In the genomic region with DNA sequence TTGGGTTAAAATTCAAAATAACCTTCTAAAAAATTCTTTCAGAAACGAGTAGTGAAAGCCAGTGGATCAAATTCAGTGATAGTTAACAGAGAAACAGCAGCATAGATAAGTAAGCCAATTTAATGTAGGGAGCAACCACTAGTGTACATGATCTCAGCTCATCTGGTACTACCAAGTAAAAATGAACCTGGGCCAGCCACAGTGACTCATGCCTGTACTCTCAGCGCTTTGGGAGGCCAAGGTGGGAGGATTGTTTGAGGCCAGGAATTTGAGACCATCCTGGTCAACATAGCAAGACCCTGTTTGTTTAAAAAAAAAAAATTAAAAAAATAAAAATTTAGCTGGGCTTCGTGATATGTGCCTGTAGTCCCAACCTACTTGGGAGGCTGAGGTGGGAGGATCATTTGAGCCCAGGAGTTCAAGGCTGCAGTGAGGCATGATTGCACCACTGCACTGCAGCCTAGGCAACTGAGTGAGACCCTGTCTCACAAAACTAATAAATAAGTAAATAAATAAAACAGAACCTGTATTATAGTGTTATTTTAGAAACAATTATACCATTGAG, we compare ENCODE assay signal across 16 cellular contexts. TPM values are rescaled to one million over a fixed set of nuclear protein-coding genes. Genes with fewer than 3 reads are reported as not detected.
A peak's percentile ranks its signal among the peaks of the same experiment; 100 is the strongest.
DNase-seq lines count a peak whose midpoint lies in the region; FAIRE-seq and TF ChIP-seq lines count a peak whose summit lies in the region.
"Had no signal": no experiment of that assay in that cellular context is flagged by ENCODE, and none has a peak within 500 bp of the region (broad histone marks: within the 10 kb centered on the region; RNA-seq: fewer than 3 reads in every experiment).

No MANE protein-coding gene starts in this region.

- peaks cover 18% of the 10 kb centered on the region for H3K4me1 Mint-ChIP-seq in activated T-cell treated with anti-CD3 and anti-CD28 coated beads, Interleukin-2, amount 50 U/mL, for 24 hours (ENCODE audit: low read depth)
- H3K4me1 Mint-ChIP-seq in nephron = peaks cover 16% of the 10 kb centered on the region
- H3K4me1 Mint-ChIP-seq in activated T-helper 1 cell treated with anti-CD3 and anti-CD28 coated beads, Interleukin-12 subunit alpha, Interleukin-12 subunit beta, Interleukin-2, Interleukin-4 antibody, amounts not matched to agents 30 ng/mL and 10 ng/mL and 1 ng/mL, durations not matched to agents 14 hours and 24 hours and 36 hours (ENCODE audit: low read depth) = peaks cover 5% of the 10 kb centered on the region

- no peaks in the 10 kb centered on the region for H3K9me3 ChIP-seq in HEK293 (ENCODE audit: control insufficient read depth, insufficient read depth, low read depth, low read length)
- H3K9me3 ChIP-seq: transverse colon had no signal

- H3K4me3 ChIP-seq in HEK293 (ENCODE audit: low read depth, low read length) = no peak overlapping the region
- H3K4me3 ChIP-seq: lung, transverse colon had no signal

- intact Hi-C loops in activated T-helper 1 cell treated with anti-CD3 and anti-CD28 coated beads, Interleukin-12 subunit alpha, Interleukin-12 subunit beta, Interleukin-2, Interleukin-4 antibody, amounts not matched to agents 30 ng/mL and 10 ng/mL and 1 ng/mL, durations not matched to agents 14 hours and 24 hours and 36 hours (cut with micrococcal nuclease) = no loop called here

- no peaks in the 10 kb centered on the region for H3K9me3 Mint-ChIP-seq in activated T-cell treated with anti-CD3 and anti-CD28 coated beads, Interleukin-2, amount 50 U/mL, for 24 hours
- H3K9me3 Mint-ChIP-seq in nephron = no peaks in the 10 kb centered on the region
- H3K9me3 Mint-ChIP-seq in activated T-helper 1 cell treated with anti-CD3 and anti-CD28 coated beads, Interleukin-12 subunit alpha, Interleukin-12 subunit beta, Interleukin-2, Interleukin-4 antibody, amounts not matched to agents 30 ng/mL and 10 ng/mL and 1 ng/mL, durations not matched to agents 14 hours and 24 hours and 36 hours = no peaks in the 10 kb centered on the region
- H3K9me3 Mint-ChIP-seq: activated B cell treated with CpG ODN at 0.5 μM for 24 hours; dendritic cell treated with granulocyte-macrophage colony-stimulating factor and Interleukin-4, amounts not matched to agents 40 ng/mL and 50 ng/mL, for 4 days had no signal

- H3K36me3 ChIP-seq in HEK293 (ENCODE audit: control insufficient read depth in 2 of 2, insufficient read depth in 1 of 2, low read length in 2 of 2) = peaks cover 0 to 3% of the 10 kb centered on the region in 2 experiments; a peak in 2 of 3 replicates
- H3K36me3 ChIP-seq: transverse colon had no signal

- no peak overlapping the region for H3K27ac Mint-ChIP-seq in activated T-cell treated with anti-CD3 and anti-CD28 coated beads, Interleukin-2, amount 50 U/mL, for 24 hours
- H3K27ac Mint-ChIP-seq in nephron = peak overlapping the region; percentile 8 to 59 (median 32)
- H3K27ac Mint-ChIP-seq in activated T-helper 1 cell treated with anti-CD3 and anti-CD28 coated beads, Interleukin-12 subunit alpha, Interleukin-12 subunit beta, Interleukin-2, Interleukin-4 antibody, amounts not matched to agents 30 ng/mL and 10 ng/mL and 1 ng/mL, durations not matched to agents 14 hours and 24 hours and 36 hours = no peak overlapping the region
- H3K27ac Mint-ChIP-seq: activated B cell treated with CpG ODN at 0.5 μM for 24 hours; dendritic cell treated with granulocyte-macrophage colony-stimulating factor and Interleukin-4, amounts not matched to agents 40 ng/mL and 50 ng/mL, for 4 days had no signal

- FAIRE-seq in HTR-8/SVneo (lab: Jason Lieb, UNC) = no peak
- FAIRE-seq: bronchial epithelial cell had no signal

- H3K4me3 Mint-ChIP-seq in activated T-cell treated with anti-CD3 and anti-CD28 coated beads, Interleukin-2, amount 50 U/mL, for 24 hours = no peak overlapping the region
- no peak overlapping the region for H3K4me3 Mint-ChIP-seq in nephron
- H3K4me3 Mint-ChIP-seq in activated T-helper 1 cell treated with anti-CD3 and anti-CD28 coated beads, Interleukin-12 subunit alpha, Interleukin-12 subunit beta, Interleukin-2, Interleukin-4 antibody, amounts not matched to agents 30 ng/mL and 10 ng/mL and 1 ng/mL, durations not matched to agents 14 hours and 24 hours and 36 hours = no peak overlapping the region
- H3K4me3 Mint-ChIP-seq: activated B cell treated with CpG ODN at 0.5 μM for 24 hours; dendritic cell treated with granulocyte-macrophage colony-stimulating factor and Interleukin-4, amounts not matched to agents 40 ng/mL and 50 ng/mL, for 4 days had no signal

- POLR2A ChIA-PET in HEK293 (lab: Yijun Ruan, JAX) = interaction anchor here (0.7 to 1.0 kb wide), 2 partner anchors 32 to 1172 kb away, joined by 3 read pairs; a partner anchor contains a TSS

- peaks cover 13% of the 10 kb centered on the region for H3K4me1 ChIP-seq in HEK293 (ENCODE audit: control insufficient read depth, insufficient read depth, low read length)

- DNase-seq in activated T-cell treated with anti-CD3 and anti-CD28 coated beads, Interleukin-2, amount 50 U/mL, for 48 hours = peak; percentile 35 to 38
- no peak for DNase-seq in activated T-cell treated with anti-CD3 and anti-CD28 coated beads, Interleukin-2, amount 50 U/mL, for 24 hours
- DNase-seq in NCI-H2029 treated with DMSO at 0.1 percent for 48 hours (lab: John Stamatoyannopoulos, UW) (peak; percentile 53), HTR-8/SVneo (ENCODE audit: insufficient read length, low spot score) (no peak)
- DNase-seq in activated T-helper 1 cell treated with anti-CD3 and anti-CD28 coated beads, Interleukin-12 subunit alpha, Interleukin-12 subunit beta, Interleukin-2, Interleukin-4 antibody, amounts not matched to agents 30 ng/mL and 10 ng/mL and 1 ng/mL, durations not matched to agents 14 hours and 24 hours and 36 hours (ENCODE audit: low spot score) = no peak
- DNase-seq: activated B cell treated with CpG ODN at 0.5 μM for 24 hours; Calu3; MV-4-11; stimulated activated naive CD4-positive, alpha-beta T cell treated with Interleukin-2 at 50 U/mL for 16 hours; transverse colon had no signal

- H3K27me3 Mint-ChIP-seq in activated T-cell treated with anti-CD3 and anti-CD28 coated beads, Interleukin-2, amount 50 U/mL, for 24 hours = no peaks in the 10 kb centered on the region
- no peaks in the 10 kb centered on the region for H3K27me3 Mint-ChIP-seq in nephron (ENCODE audit: low read depth)
- H3K27me3 Mint-ChIP-seq in activated T-helper 1 cell treated with anti-CD3 and anti-CD28 coated beads, Interleukin-12 subunit alpha, Interleukin-12 subunit beta, Interleukin-2, Interleukin-4 antibody, amounts not matched to agents 30 ng/mL and 10 ng/mL and 1 ng/mL, durations not matched to agents 14 hours and 24 hours and 36 hours (ENCODE audit: insufficient read depth) = no peaks in the 10 kb centered on the region
- H3K27me3 Mint-ChIP-seq: activated B cell treated with CpG ODN at 0.5 μM for 24 hours; dendritic cell treated with granulocyte-macrophage colony-stimulating factor and Interleukin-4, amounts not matched to agents 40 ng/mL and 50 ng/mL, for 4 days had no signal

- H3K36me3 Mint-ChIP-seq in activated T-cell treated with anti-CD3 and anti-CD28 coated beads, Interleukin-2, amount 50 U/mL, for 24 hours (ENCODE audit: low read depth) = peaks cover 8% of the 10 kb centered on the region
- H3K36me3 Mint-ChIP-seq in nephron (ENCODE audit: low read depth) = peaks cover 12% of the 10 kb centered on the region
- no peaks in the 10 kb centered on the region for H3K36me3 Mint-ChIP-seq in activated T-helper 1 cell treated with anti-CD3 and anti-CD28 coated beads, Interleukin-12 subunit alpha, Interleukin-12 subunit beta, Interleukin-2, Interleukin-4 antibody, amounts not matched to agents 30 ng/mL and 10 ng/mL and 1 ng/mL, durations not matched to agents 14 hours and 24 hours and 36 hours (ENCODE audit: low read depth)

- no peak overlapping the region for H3K27ac ChIP-seq in HEK293 (ENCODE audit: extremely low read depth, low read depth, low read length)
- H3K27ac ChIP-seq: HL-60, transverse colon had no signal

- TF ChIP-seq CTCF in HEK293 (tag by site-specific recombination; IDR thresholded peaks at IDR 0.05) = no peak
- no peak for TF ChIP-seq CTCF in nephron (IDR thresholded peaks at IDR 0.05; ENCODE audit: unreplicated experiment in 3 of 3)

- CTCF ChIA-PET in HEK293 (lab: Yijun Ruan, JAX) = no interaction called here

TF ChIP-seq in HEK293, 187 proteins besides CTCF, POLR2A, EP300 and RAD21:
- TF ChIP-seq ZNF239 (tag by site-specific recombination; IDR thresholded peaks at IDR 0.05) (no peak), PRDM1 (tag by site-specific recombination; IDR thresholded peaks at IDR 0.05) (peak; percentile 45; the same call in 1 of the 2 replicates), ZNF624 (tag by site-specific recombination; IDR thresholded peaks at IDR 0.05) (no peak), ZXDB (tag by site-specific recombination; IDR thresholded peaks at IDR 0.05) (0 out of 2 replicates have a peak, but pooled peaks have one; percentile 20)
- TF ChIP-seq, protein P1, sequence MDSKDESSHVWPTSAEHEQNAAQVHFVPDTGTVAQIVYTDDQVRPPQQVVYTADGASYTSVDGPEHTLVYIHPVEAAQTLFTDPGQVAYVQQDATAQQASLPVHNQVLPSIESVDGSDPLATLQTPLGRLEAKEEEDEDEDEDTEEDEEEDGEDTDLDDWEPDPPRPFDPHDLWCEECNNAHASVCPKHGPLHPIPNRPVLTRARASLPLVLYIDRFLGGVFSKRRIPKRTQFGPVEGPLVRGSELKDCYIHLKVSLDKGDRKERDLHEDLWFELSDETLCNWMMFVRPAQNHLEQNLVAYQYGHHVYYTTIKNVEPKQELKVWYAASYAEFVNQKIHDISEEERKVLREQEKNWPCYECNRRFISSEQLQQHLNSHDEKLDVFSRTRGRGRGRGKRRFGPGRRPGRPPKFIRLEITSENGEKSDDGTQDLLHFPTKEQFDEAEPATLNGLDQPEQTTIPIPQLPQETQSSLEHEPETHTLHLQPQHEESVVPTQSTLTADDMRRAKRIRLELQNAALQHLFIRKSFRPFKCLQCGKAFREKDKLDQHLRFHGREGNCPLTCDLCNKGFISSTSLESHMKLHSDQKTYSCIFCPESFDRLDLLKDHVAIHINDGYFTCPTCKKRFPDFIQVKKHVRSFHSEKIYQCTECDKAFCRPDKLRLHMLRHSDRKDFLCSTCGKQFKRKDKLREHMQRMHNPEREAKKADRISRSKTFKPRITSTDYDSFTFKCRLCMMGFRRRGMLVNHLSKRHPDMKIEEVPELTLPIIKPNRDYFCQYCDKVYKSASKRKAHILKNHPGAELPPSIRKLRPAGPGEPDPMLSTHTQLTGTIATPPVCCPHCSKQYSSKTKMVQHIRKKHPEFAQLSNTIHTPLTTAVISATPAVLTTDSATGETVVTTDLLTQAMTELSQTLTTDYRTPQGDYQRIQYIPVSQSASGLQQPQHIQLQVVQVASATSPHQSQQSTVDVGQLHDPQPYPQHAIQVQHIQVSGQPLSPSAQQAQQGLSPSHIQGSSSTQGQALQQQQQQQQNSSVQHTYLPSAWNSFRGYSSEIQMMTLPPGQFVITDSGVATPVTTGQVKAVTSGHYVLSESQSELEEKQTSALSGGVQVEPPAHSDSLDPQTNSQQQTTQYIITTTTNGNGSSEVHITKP (tag by site-specific recombination; IDR thresholded peaks at IDR 0.05) = peak; percentile 65

RNA-seq across cellular contexts. Expression of a gene that starts 32.4 kb away (rescaled TPM):
- total RNA-seq in activated T-helper 1 cell treated with anti-CD3 and anti-CD28 coated beads, Interleukin-12 subunit alpha, Interleukin-12 subunit beta, Interleukin-2, Interleukin-4 antibody, amounts not matched to agents 30 ng/mL and 10 ng/mL and 1 ng/mL, durations not matched to agents 14 hours and 24 hours and 36 hours = 12.0 and 13.2 TPM in 2 replicates

Comparison
In these comparisons a context has a peak if more than half of its experiments do, and no peak if none do; other contexts are left out.
1. DNase-seq: peak in activated T-cell treated with anti-CD3 and anti-CD28 coated beads, Interleukin-2, amount 50 U/mL, for 48 hours (2 of 2) and NCI-H2029 treated with DMSO at 0.1 percent for 48 hours (single experiment); none in activated T-cell treated with anti-CD3 and anti-CD28 coated beads, Interleukin-2, amount 50 U/mL, for 24 hours (single experiment), HTR-8/SVneo (single experiment) and activated T-helper 1 cell treated with anti-CD3 and anti-CD28 coated beads, Interleukin-12 subunit alpha, Interleukin-12 subunit beta, Interleukin-2, Interleukin-4 antibody, amounts not matched to agents 30 ng/mL and 10 ng/mL and 1 ng/mL, durations not matched to agents 14 hours and 24 hours and 36 hours (single experiment).
2. H3K27ac Mint-ChIP-seq: peak in nephron (3 of 3); none in activated T-cell treated with anti-CD3 and anti-CD28 coated beads, Interleukin-2, amount 50 U/mL, for 24 hours (single experiment) and activated T-helper 1 cell treated with anti-CD3 and anti-CD28 coated beads, Interleukin-12 subunit alpha, Interleukin-12 subunit beta, Interleukin-2, Interleukin-4 antibody, amounts not matched to agents 30 ng/mL and 10 ng/mL and 1 ng/mL, durations not matched to agents 14 hours and 24 hours and 36 hours (single experiment).